In genomic region chr5:142246-142810, GRCh38 we compare ENCODE assay signal across 34 cellular contexts. TPM values are rescaled to one million over a fixed set of nuclear protein-coding genes. Genes with fewer than 3 reads are reported as not detected.
DNase-seq lines count a peak whose midpoint lies in the region; ATAC-seq and TF ChIP-seq lines count a peak whose summit lies in the region.
"Had no signal": no experiment of that assay in that cellular context is flagged by ENCODE, and none has a peak within 500 bp of the region (broad histone marks: within the 10 kb centered on the region; RNA-seq: fewer than 3 reads in every experiment).

No MANE protein-coding gene starts in this region.

- no peaks in the 10 kb centered on the region for H3K4me1 ChIP-seq in SK-N-SH (ENCODE audit: control insufficient read depth in 1 of 2, insufficient read depth in 2 of 2, low read depth in 1 of 2, low read length in 1 of 2)
- H3K4me1 ChIP-seq: psoas muscle, transverse colon had no signal

- intact Hi-C loops in posterior vena cava (cut with DNase I): no loop called here

- peaks cover 3% of the 10 kb centered on the region; the same call in 1 of the 2 replicates for H3K9me3 ChIP-seq in SK-N-SH

- no peak overlapping the region for H3K9ac ChIP-seq in SK-N-SH
- H3K9ac ChIP-seq: GM23248 had no signal

- H3K4me1 Mint-ChIP-seq in endothelial cell (ENCODE audit: unreplicated experiment): no peaks in the 10 kb centered on the region

- TF ChIP-seq EP300 in SK-N-SH (IDR thresholded peaks at IDR 0.05; ENCODE audit: borderline replicate concordance in 1 of 2, low read depth in 1 of 2, low read length in 1 of 2): no peak

- H3K27me3 ChIP-seq in SK-N-SH (ENCODE audit: insufficient read depth): no peaks in the 10 kb centered on the region
- H3K27me3 ChIP-seq: transverse colon had no signal

- no peaks in the 10 kb centered on the region for H3K79me2 ChIP-seq in SK-N-SH (ENCODE audit: insufficient read depth)

- peak overlapping the region; percentile 37 for H3K27ac Mint-ChIP-seq in endothelial cell (ENCODE audit: unreplicated experiment)
- H3K27ac Mint-ChIP-seq: activated naive CD8-positive, alpha-beta T cell; effector memory CD8-positive, alpha-beta T cell; stimulated activated effector memory CD8-positive, alpha-beta T cell treated with anti-CD3 and anti-CD28 coated beads, Interleukin-12 subunit alpha, Interleukin-12 subunit beta, amount 100 ng/mL, for 72 hours had no signal

- no peak overlapping the region for H3K4me3 Mint-ChIP-seq in endothelial cell (ENCODE audit: unreplicated experiment)
- H3K4me3 Mint-ChIP-seq: activated naive CD8-positive, alpha-beta T cell; effector memory CD8-positive, alpha-beta T cell; stimulated activated effector memory CD8-positive, alpha-beta T cell treated with anti-CD3 and anti-CD28 coated beads, Interleukin-12 subunit alpha, Interleukin-12 subunit beta, amount 100 ng/mL, for 72 hours had no signal

- peaks cover 9% of the 10 kb centered on the region for H3K36me3 Mint-ChIP-seq in endothelial cell (ENCODE audit: low read depth, unreplicated experiment)
- H3K36me3 Mint-ChIP-seq: activated naive CD8-positive, alpha-beta T cell; stimulated activated effector memory CD8-positive, alpha-beta T cell treated with anti-CD3 and anti-CD28 coated beads, Interleukin-12 subunit alpha, Interleukin-12 subunit beta, amount 100 ng/mL, for 72 hours had no signal

- ATAC-seq in SK-N-SH treated with all-trans-retinoic acid at 6 μM for 48 hours (no peak), HG03108 (IDR thresholded peaks at IDR 0.05; ENCODE audit: unreplicated experiment) (no peak)
- ATAC-seq: effector memory CD8-positive, alpha-beta T cell; esophagus mucosa; left ventricle myocardium superior; psoas muscle had no signal

- no peaks in the 10 kb centered on the region for H4K20me1 ChIP-seq in SK-N-SH (ENCODE audit: insufficient read depth)

- peaks cover 17% of the 10 kb centered on the region for H3K27me3 Mint-ChIP-seq in endothelial cell (ENCODE audit: unreplicated experiment)

- no peaks in the 10 kb centered on the region for H3K36me3 ChIP-seq in SK-N-SH (replicated peaks in 1 of 2; ENCODE audit: control insufficient read depth in 1 of 2, insufficient read depth in 2 of 2, low read length in 1 of 2)
- H3K36me3 ChIP-seq: transverse colon had no signal

- H2AFZ ChIP-seq in SK-N-SH (ENCODE audit: low read depth): no peak overlapping the region
- H2AFZ ChIP-seq: GM23248 had no signal

- no peak overlapping the region for H3K27ac ChIP-seq in SK-N-SH (ENCODE audit: low read depth in 2 of 2, low read length in 1 of 2)
- H3K27ac ChIP-seq: 22Rv1, coronary artery, GM23248, HL-60, psoas muscle, transverse colon had no signal

- CTCF ChIA-PET in SK-N-SH (lab: Yijun Ruan, JAX): no interaction called here

- WGBS in SK-N-SH (ENCODE audit: low lambda C conversion rate): 85% methylated on average over 17 of the region's 18 CpGs

- no peak overlapping the region for H3K4me2 ChIP-seq in SK-N-SH

- POLR2A ChIA-PET in SK-N-SH (lab: Yijun Ruan, JAX): no interaction called here

- TF ChIP-seq CTCF in SK-N-SH (IDR thresholded peaks at IDR 0.05) (no peak), endothelial cell (IDR thresholded peaks at IDR 0.05; ENCODE audit: unreplicated experiment) (no peak)

- in situ Hi-C loops in SK-MEL-5 (cut with HindIII; ENCODE audit: low pct_unique_long_range_greater_than_20kb, low sequenced_read_pairs): no loop called here

- no peaks in the 10 kb centered on the region for H3K9me3 Mint-ChIP-seq in endothelial cell (ENCODE audit: unreplicated experiment)

- no peak for TF ChIP-seq RAD21 in SK-N-SH (IDR thresholded peaks at IDR 0.05; ENCODE audit: low read length)

- DNase-seq in SK-N-SH: peak; percentile 14
- peak; percentile 26 for DNase-seq in SK-MEL-5 (ENCODE audit: low read depth, low spot score)
- DNase-seq in endothelial cell (ENCODE audit: low spot score): no peak
- DNase-seq in posterior vena cava (ENCODE audit: low spot score): peak; percentile 37
- DNase-seq in activated T-cell treated with anti-CD3 and anti-CD28 coated beads, Interleukin-2, amount 50 U/mL, for 48 hours: no peak
- DNase-seq in HUDEP-2 (lab: John Stamatoyannopoulos, UW; ENCODE audit: unreplicated experiment in 76 of 76): no peak
- DNase-seq: activated CD4-positive, alpha-beta T cell treated with anti-CD3 and anti-CD28 coated beads for 48 hours; activated CD8-positive, alpha-beta memory T cell treated with anti-CD3 and anti-CD28 coated beads for 24 hours; activated effector memory CD4-positive, alpha-beta T cell treated with Interleukin-2 at 50 U/mL for 16 hours; DMS79; effector memory CD8-positive, alpha-beta T cell; foreskin fibroblast; GDM1; GM23248; head of caudate nucleus; left ventricle myocardium superior; mesendoderm; NCI-H146; NCI-H2107; NCI-H345; NCI-H82; psoas muscle; SHP77 treated with DMSO at 0.1 percent for 48 hours; SW 1271; transverse colon had no signal

- no peaks in the 10 kb centered on the region for H3K9me2 ChIP-seq in SK-N-SH

- no peak overlapping the region for H3K4me3 ChIP-seq in SK-N-SH (ENCODE audit: low read depth in 2 of 2, low read length in 1 of 2)
- H3K4me3 ChIP-seq: coronary artery, GM23248, psoas muscle, transverse colon had no signal

- H3F3A ChIP-seq in SK-N-SH (replicated peaks; ENCODE audit: insufficient read depth): no peaks in the 10 kb centered on the region

TF ChIP-seq in SK-N-SH, 30 proteins besides CTCF, POLR2A, EP300 and RAD21 (continues in another document):
- TF ChIP-seq RCOR1 (IDR thresholded peaks at IDR 0.05; ENCODE audit: low read length) (no peak), RXRA (IDR thresholded peaks at IDR 0.05; ENCODE audit: borderline replicate concordance, low read depth) (no peak), POLR2AphosphoS5 (IDR thresholded peaks at IDR 0.05; ENCODE audit: low read depth, low read length) (no peak)

TF ChIP-seq in SK-N-SH treated with all-trans-retinoic acid at 6 μM for 48 hours, 23 proteins besides CTCF, POLR2A, EP300 and RAD21 (continues in another document):
- TF ChIP-seq RARB (CRISPR knock-in tag; IDR thresholded peaks at IDR 0.05): no peak
- TF ChIP-seq CREB5 (CRISPR knock-in tag; IDR thresholded peaks at IDR 0.05; ENCODE audit: low read depth): no peak
- no peak for TF ChIP-seq CSRNP3 (CRISPR knock-in tag; IDR thresholded peaks at IDR 0.05)
- no peak for TF ChIP-seq SNAI2 (CRISPR knock-in tag; IDR thresholded peaks at IDR 0.05)
- TF ChIP-seq OSR1 (CRISPR knock-in tag; IDR thresholded peaks at IDR 0.05): no peak
- TF ChIP-seq ZFP3 (CRISPR knock-in tag; IDR thresholded peaks at IDR 0.05): no peak
- no peak for TF ChIP-seq BACH2 (CRISPR knock-in tag; IDR thresholded peaks at IDR 0.05; ENCODE audit: borderline replicate concordance)

RNA-seq across cellular contexts. Expression of gene LRRC14B, which starts 49.0 kb away (rescaled TPM):
- not detected in 2 replicates for polyA plus RNA-seq in SK-N-SH (2012; rRNA removed)
- polyA plus RNA-seq in SK-N-SH (2012; cell fraction: cytosol; rRNA removed): not detected in 2 replicates
- not detected in 2 replicates for polyA plus RNA-seq in SK-N-SH (2012; cell fraction: nucleus; rRNA removed)
- total RNA-seq in SK-MEL-5 (2014; rRNA removed; shearing (Covaris generic)): not detected in 2 replicates
- polyA plus RNA-seq in SK-MEL-5 (2015; cell fraction: cytosol; rRNA removed): not detected in 2 replicates
- not detected in 2 replicates for polyA plus RNA-seq in SK-MEL-5 (2015; cell fraction: nucleus; rRNA removed)
- total RNA-seq in endothelial cell (ENCODE audit: unreplicated experiment) (not detected), posterior vena cava (not detected)
- total RNA-seq: esophagus mucosa, GM23248, transverse colon had no signal
- polyA plus RNA-seq: GM23248, keratinocyte had no signal

RNA-seq across cellular contexts. Expression of gene PLEKHG4B, which starts 50.4 kb away (rescaled TPM):
- polyA plus RNA-seq in SK-N-SH (2012; rRNA removed): 0.18 and 0.21 TPM in 2 replicates
- 0.12 and 0.18 TPM in 2 replicates for polyA plus RNA-seq in SK-N-SH (2012; cell fraction: cytosol; rRNA removed)
- polyA plus RNA-seq in SK-N-SH (2012; cell fraction: nucleus; rRNA removed): 0.25 and 0.86 TPM in 2 replicates
- 0.53 and 1.8 TPM in 2 replicates for total RNA-seq in SK-MEL-5 (2014; rRNA removed; shearing (Covaris generic))
- polyA plus RNA-seq in SK-MEL-5 (2015; cell fraction: cytosol; rRNA removed): 0.24 and 0.30 TPM in 2 replicates
- polyA plus RNA-seq in SK-MEL-5 (2015; cell fraction: nucleus; rRNA removed): 0.16 and 0.28 TPM in 2 replicates
- total RNA-seq in endothelial cell (ENCODE audit: unreplicated experiment): 6.8 TPM
- total RNA-seq in posterior vena cava: under 1 TPM in 1 of 2 donors, not detected in 1; 0.05 TPM
- total RNA-seq: GM23248, left ventricle myocardium superior, psoas muscle had no signal
- polyA plus RNA-seq: GM23248, keratinocyte had no signal

Comparison
In these comparisons a context has a peak if more than half of its experiments do, and no peak if none do; other contexts are left out.
1. DNase-seq: peak in SK-N-SH (single experiment), SK-MEL-5 (single experiment) and posterior vena cava (single experiment); none in endothelial cell (single experiment), activated T-cell treated with anti-CD3 and anti-CD28 coated beads, Interleukin-2, amount 50 U/mL, for 48 hours (0 of 2) and HUDEP-2 (0 of 76).